8 cellular contexts compared by ENCODE assay signal in genomic region chr5:141475625-141476131, GRCh38. TPM values are rescaled to one million over a fixed set of nuclear protein-coding genes. Genes with fewer than 3 reads are reported as not detected.
DNase-seq lines count a peak whose midpoint lies in the region; ATAC-seq and TF ChIP-seq lines count a peak whose summit lies in the region.

TSS of gene PCDHGC3 (plus strand) at chr5:141475966. CDS start at chr5:141476117, 151 bp downstream.

- POLR2A ChIA-PET in naive thymus-derived CD4-positive, alpha-beta T cell (lab: Charles Lee) = no interaction called here

- TF ChIP-seq CTCF in fibroblast of villous mesenchyme (IDR thresholded peaks at IDR 0.05; ENCODE audit: insufficient read depth, low read depth, low read length) (peak; percentile 38), testis (IDR thresholded peaks at IDR 0.05) (peak; percentile 6 to 35 (median 25))

- H3K36me3 ChIP-seq in naive thymus-derived CD4-positive, alpha-beta T cell (ENCODE audit: control insufficient read depth in 2 of 3, insufficient read depth in 3 of 3, low read length in 3 of 3) = no peaks in the 10 kb centered on the region
- H3K36me3 ChIP-seq in testis (ENCODE audit: low read depth, missing control alignments) = no peaks in the 10 kb centered on the region

- peaks cover 16% of the 10 kb centered on the region for H3K4me1 Mint-ChIP-seq in activated T-helper 1 cell treated with anti-CD3 and anti-CD28 coated beads, Interleukin-12 subunit alpha, Interleukin-12 subunit beta, Interleukin-2, Interleukin-4 antibody, amounts not matched to agents 30 ng/mL and 10 ng/mL and 1 ng/mL, durations not matched to agents 14 hours and 24 hours and 36 hours (ENCODE audit: low read depth)
- peaks cover 16 to 32% (median 29%) of the 10 kb centered on the region in 7 donors for H3K4me1 Mint-ChIP-seq in naive thymus-derived CD4-positive, alpha-beta T cell

- no peaks in the 10 kb centered on the region for H3K9me3 ChIP-seq in naive thymus-derived CD4-positive, alpha-beta T cell (ENCODE audit: control insufficient read depth in 2 of 3, low read length in 3 of 3)
- H3K9me3 ChIP-seq in testis = no peaks in the 10 kb centered on the region

- WGBS in testis, 2 donors = 0% methylated on average over 12 to 28 of the region's 28 CpGs

- no peaks in the 10 kb centered on the region for H3K9me3 Mint-ChIP-seq in activated T-helper 1 cell treated with anti-CD3 and anti-CD28 coated beads, Interleukin-12 subunit alpha, Interleukin-12 subunit beta, Interleukin-2, Interleukin-4 antibody, amounts not matched to agents 30 ng/mL and 10 ng/mL and 1 ng/mL, durations not matched to agents 14 hours and 24 hours and 36 hours
- peaks cover 0 to 3% (median 0%) of the 10 kb centered on the region in 11 donors for H3K9me3 Mint-ChIP-seq in naive thymus-derived CD4-positive, alpha-beta T cell

- CTCF ChIA-PET in naive thymus-derived CD4-positive, alpha-beta T cell (lab: Charles Lee) = interaction anchor here (1.3 kb wide), 1 partner anchor 44 kb away, joined by 3 read pairs; no protein-coding TSS in a partner anchor

- DNase-seq in Caki2 (ENCODE audit: low read depth) (peak; percentile 90), NCI-H748 treated with DMSO at 0.1 percent for 48 hours (lab: John Stamatoyannopoulos, UW) (peak; percentile 44), fibroblast of villous mesenchyme (ENCODE audit: low read depth) (peak; percentile 96), testis (peak; percentile 95)
- peak; percentile 13 for DNase-seq in activated T-helper 1 cell treated with anti-CD3 and anti-CD28 coated beads, Interleukin-12 subunit alpha, Interleukin-12 subunit beta, Interleukin-2, Interleukin-4 antibody, amounts not matched to agents 30 ng/mL and 10 ng/mL and 1 ng/mL, durations not matched to agents 14 hours and 24 hours and 36 hours (ENCODE audit: low spot score)
- peak in 2 of 9 donors; percentile 13 to 50 for DNase-seq in naive thymus-derived CD4-positive, alpha-beta T cell

- H3K27ac Mint-ChIP-seq in activated T-helper 1 cell treated with anti-CD3 and anti-CD28 coated beads, Interleukin-12 subunit alpha, Interleukin-12 subunit beta, Interleukin-2, Interleukin-4 antibody, amounts not matched to agents 30 ng/mL and 10 ng/mL and 1 ng/mL, durations not matched to agents 14 hours and 24 hours and 36 hours = no peak within 1 kb of the TSS
- H3K27ac Mint-ChIP-seq in naive thymus-derived CD4-positive, alpha-beta T cell = peak within 1 kb of the TSS in 2 of 9 donors; percentile 21 to 87

- no peaks in the 10 kb centered on the region for H3K36me3 Mint-ChIP-seq in activated T-helper 1 cell treated with anti-CD3 and anti-CD28 coated beads, Interleukin-12 subunit alpha, Interleukin-12 subunit beta, Interleukin-2, Interleukin-4 antibody, amounts not matched to agents 30 ng/mL and 10 ng/mL and 1 ng/mL, durations not matched to agents 14 hours and 24 hours and 36 hours (ENCODE audit: low read depth)
- H3K36me3 Mint-ChIP-seq in naive thymus-derived CD4-positive, alpha-beta T cell = no peaks in the 10 kb centered on the region

- peak within 1 kb of the TSS; percentile 88 for H3K4me3 ChIP-seq in fibroblast of villous mesenchyme (ENCODE audit: low read depth, low read length)
- H3K4me3 ChIP-seq in naive thymus-derived CD4-positive, alpha-beta T cell (ENCODE audit: low read length) = peak within 1 kb of the TSS; percentile 67
- H3K4me3 ChIP-seq in testis = peak within 1 kb of the TSS; percentile 50 to 65

- peaks cover 5 to 13% of the 10 kb centered on the region in 2 donors for H3K4me1 ChIP-seq in naive thymus-derived CD4-positive, alpha-beta T cell (ENCODE audit: control insufficient read depth in 2 of 2, insufficient read depth in 2 of 2, low read length in 2 of 2)
- peaks cover 14% of the 10 kb centered on the region for H3K4me1 ChIP-seq in testis

- peak within 1 kb of the TSS; percentile 90 for H3K4me3 Mint-ChIP-seq in activated T-helper 1 cell treated with anti-CD3 and anti-CD28 coated beads, Interleukin-12 subunit alpha, Interleukin-12 subunit beta, Interleukin-2, Interleukin-4 antibody, amounts not matched to agents 30 ng/mL and 10 ng/mL and 1 ng/mL, durations not matched to agents 14 hours and 24 hours and 36 hours
- H3K4me3 Mint-ChIP-seq in naive thymus-derived CD4-positive, alpha-beta T cell = peak within 1 kb of the TSS; percentile 83 to 95 (median 91)

- peaks cover 3 to 13% of the 10 kb centered on the region in 2 donors for H3K27me3 ChIP-seq in naive thymus-derived CD4-positive, alpha-beta T cell (ENCODE audit: control insufficient read depth in 2 of 2, insufficient read depth in 2 of 2, low read length in 2 of 2)
- no peaks in the 10 kb centered on the region for H3K27me3 ChIP-seq in testis

- peaks cover 53% of the 10 kb centered on the region for H3K27me3 Mint-ChIP-seq in activated T-helper 1 cell treated with anti-CD3 and anti-CD28 coated beads, Interleukin-12 subunit alpha, Interleukin-12 subunit beta, Interleukin-2, Interleukin-4 antibody, amounts not matched to agents 30 ng/mL and 10 ng/mL and 1 ng/mL, durations not matched to agents 14 hours and 24 hours and 36 hours (ENCODE audit: insufficient read depth)
- peaks cover 52 to 71% (median 55%) of the 10 kb centered on the region in 5 donors for H3K27me3 Mint-ChIP-seq in naive thymus-derived CD4-positive, alpha-beta T cell

- TF ChIP-seq POLR2A in testis (IDR thresholded peaks at IDR 0.05) = no peak

- H3K27ac ChIP-seq in naive thymus-derived CD4-positive, alpha-beta T cell (ENCODE audit: low read depth, low read length) = no peak within 1 kb of the TSS
- H3K27ac ChIP-seq in testis = peak within 1 kb of the TSS; percentile 77 to 84

- in situ Hi-C loops in Caki2 (cut with HindIII; ENCODE audit: low pct_unique_long_range_greater_than_20kb, low sequenced_read_pairs) = no loop called here

- intact Hi-C loops in activated T-helper 1 cell treated with anti-CD3 and anti-CD28 coated beads, Interleukin-12 subunit alpha, Interleukin-12 subunit beta, Interleukin-2, Interleukin-4 antibody, amounts not matched to agents 30 ng/mL and 10 ng/mL and 1 ng/mL, durations not matched to agents 14 hours and 24 hours and 36 hours (cut with micrococcal nuclease) = loop anchor here (1.0 to 5.0 kb wide), 3 partner anchors 37 to 53 kb away; partner anchors contain the start of gene PCDHGA11
- intact Hi-C loops in naive thymus-derived CD4-positive, alpha-beta T cell (cut with micrococcal nuclease) = loop anchor here (2.0 to 5.0 kb wide), 3 partner anchors 37 to 53 kb away; partner anchors contain the start of gene PCDHGA11 (in 1 of the 2)
- intact Hi-C loops in testis (cut with DNase I; ENCODE audit: low total_unique reads) = loop anchor here (5.0 kb wide), 1 partner anchor 37 kb away; no protein-coding TSS in a partner anchor

- ATAC-seq in GM19438 (IDR thresholded peaks at IDR 0.05; ENCODE audit: low read depth, unreplicated experiment) (peak; percentile 95), HG03469 (IDR thresholded peaks at IDR 0.05; ENCODE audit: unreplicated experiment) (peak; percentile 91)
- peak; percentile 78 for ATAC-seq in naive thymus-derived CD4-positive, alpha-beta T cell

RNA-seq across cellular contexts. Expression of gene PCDHGC3, which starts in this region (rescaled TPM):
- total RNA-seq in Caki2 (2014; rRNA removed; shearing (Covaris generic); ENCODE audit: low replicate concordance) = 15.4 and 27.2 TPM in 2 replicates
- total RNA-seq in activated T-helper 1 cell treated with anti-CD3 and anti-CD28 coated beads, Interleukin-12 subunit alpha, Interleukin-12 subunit beta, Interleukin-2, Interleukin-4 antibody, amounts not matched to agents 30 ng/mL and 10 ng/mL and 1 ng/mL, durations not matched to agents 14 hours and 24 hours and 36 hours = 0.31 and 0.32 TPM in 2 replicates
- total RNA-seq in fibroblast of villous mesenchyme (35.4 and 36.3 TPM in 2 replicates), testis (10 to 100 TPM; 14.5 to 29.4 TPM)
- under 1 TPM; 0.15 to 0.76 (median 0.16) TPM for total RNA-seq in naive thymus-derived CD4-positive, alpha-beta T cell
- polyA plus RNA-seq in naive thymus-derived CD4-positive, alpha-beta T cell = under 1 TPM in 1 of 2 donors, not detected in 1; 0.14 TPM
- polyA plus RNA-seq in testis (ENCODE audit: insufficient read depth, low read depth, low replicate concordance) = 61.1 TPM

Comparison
In these comparisons a context has a peak if more than half of its experiments do, and no peak if none do; other contexts are left out.
1. RNA of gene PCDHGC3 (polyA plus RNA-seq): 61.1 TPM in testis (single experiment); 0.14 TPM in naive thymus-derived CD4-positive, alpha-beta T cell; every median in the first group is over 10 times any median in the second.
2. Peak in DNase-seq in activated T-helper 1 cell treated with anti-CD3 and anti-CD28 coated beads, Interleukin-12 subunit alpha, Interleukin-12 subunit beta, Interleukin-2, Interleukin-4 antibody, amounts not matched to agents 30 ng/mL and 10 ng/mL and 1 ng/mL, durations not matched to agents 14 hours and 24 hours and 36 hours; RNA of the gene not detected or under 1 TPM.
3. Peak in ATAC-seq and H3K4me3 ChIP-seq in naive thymus-derived CD4-positive, alpha-beta T cell; RNA of the gene not detected or under 1 TPM.
4. Peak in every context shown above with its lines, with median percentiles within 50 percentile points of each other: ATAC-seq and H3K4me3 ChIP-seq.